In genomic region chr4:31246856-31247255, GRCh38 we compare ENCODE assay signal across 20 cellular contexts.
DNase-seq lines count a peak whose midpoint lies in the region; ATAC-seq, FAIRE-seq and TF ChIP-seq lines count a peak whose summit lies in the region.
"Had no signal": no experiment of that assay in that cellular context is flagged by ENCODE, and none has a peak within 500 bp of the region (broad histone marks: within the 10 kb centered on the region; RNA-seq: fewer than 3 reads in every experiment).

No MANE protein-coding gene starts in this region.

- intact Hi-C loops in kidney (cut with DNase I): no loop called here

- no peak overlapping the region for H3K9ac ChIP-seq in kidney (ENCODE audit: low read length in 2 of 2)

- H3K4me1 Mint-ChIP-seq in nephron progenitor cell: peaks cover under 1% of the 10 kb centered on the region
- H3K4me1 Mint-ChIP-seq: CD14-positive monocyte, IgD-negative memory B cell had no signal

- no peaks in the 10 kb centered on the region for H3K27me3 Mint-ChIP-seq in nephron progenitor cell (ENCODE audit: low read depth, poor library complexity)
- H3K27me3 Mint-ChIP-seq: IgD-negative memory B cell had no signal

- no peak for TF ChIP-seq CTCF in AG09309 (IDR thresholded peaks at IDR 0.05; ENCODE audit: control insufficient read depth, insufficient read depth, low read depth, low read length, missing control alignments)
- TF ChIP-seq CTCF in kidney (IDR thresholded peaks at IDR 0.05; ENCODE audit: borderline replicate concordance, extremely low read depth, insufficient read depth): no peak
- TF ChIP-seq CTCF in nephron progenitor cell (IDR thresholded peaks at IDR 0.05): no peak

- H3K27ac ChIP-seq in kidney (ENCODE audit: low read depth in 2 of 2, low read length in 2 of 2): no peak overlapping the region

- no peak for FAIRE-seq in kidney (lab: Jason Lieb, UNC)
- FAIRE-seq: H1 had no signal

- no peak for ATAC-seq in HG02970 (IDR thresholded peaks at IDR 0.05; ENCODE audit: low FRiP score, unreplicated experiment)

- H3K27ac Mint-ChIP-seq in nephron progenitor cell: no peak overlapping the region
- H3K27ac Mint-ChIP-seq: CD14-positive monocyte, IgD-negative memory B cell had no signal

- DNase-seq in AG09309 (ENCODE audit: low read depth): peak; percentile 20
- peak; percentile 89 for DNase-seq in amniotic epithelial cell (ENCODE audit: low read depth)
- DNase-seq in dedifferentiated amniotic fluid mesenchymal stem cell (ENCODE audit: extremely low spot score): peak; percentile 34
- peak; percentile 8 for DNase-seq in iris pigment epithelial cell (ENCODE audit: low read depth)
- DNase-seq in SW480 (ENCODE audit: low spot score): no peak
- DNase-seq in kidney: no peak
- DNase-seq in nephron progenitor cell: no peak
- DNase-seq: 8988T, DMS53, GDM1, MV-4-11, NCI-H1105 treated with DMSO at 0.1 percent for 48 hours, NCI-H2081, NCI-H2171, NCI-H524 treated with DMSO at 0.1 percent for 48 hours, Right ventricle myocardium superior had no signal

- H3K36me3 Mint-ChIP-seq in nephron progenitor cell (ENCODE audit: low read depth): no peaks in the 10 kb centered on the region
- H3K36me3 Mint-ChIP-seq: CD14-positive monocyte, IgD-negative memory B cell had no signal

- no peaks in the 10 kb centered on the region for H3K9me3 Mint-ChIP-seq in nephron progenitor cell

- no peaks in the 10 kb centered on the region for H3K9me3 ChIP-seq in kidney (ENCODE audit: control insufficient read depth in 1 of 2, low read length in 2 of 2)

- no peaks in the 10 kb centered on the region for H3K36me3 ChIP-seq in kidney (ENCODE audit: control insufficient read depth in 1 of 2, insufficient read depth in 2 of 2, low read length in 2 of 2)

- no peak overlapping the region for H3K4me3 Mint-ChIP-seq in nephron progenitor cell
- H3K4me3 Mint-ChIP-seq: CD14-positive monocyte, IgD-negative memory B cell had no signal

- no peaks in the 10 kb centered on the region for H3K4me1 ChIP-seq in kidney (ENCODE audit: control insufficient read depth in 1 of 2, insufficient read depth in 1 of 2, low read depth in 1 of 2, low read length in 2 of 2)

- H3K4me3 ChIP-seq in AG09309 (ENCODE audit: control insufficient read depth, low read depth, low read length) (no peak overlapping the region), kidney (ENCODE audit: low read length in 2 of 2) (no peak overlapping the region)

Comparison
In these comparisons a context has a peak if more than half of its experiments do, and no peak if none do; other contexts are left out.
1. DNase-seq: peak in AG09309 (single experiment), amniotic epithelial cell (single experiment), dedifferentiated amniotic fluid mesenchymal stem cell (single experiment) and iris pigment epithelial cell (single experiment); none in SW480 (single experiment), kidney (single experiment) and nephron progenitor cell (single experiment).